Comparison of ENCODE assay signal across 1 cellular context in the genomic region with DNA sequence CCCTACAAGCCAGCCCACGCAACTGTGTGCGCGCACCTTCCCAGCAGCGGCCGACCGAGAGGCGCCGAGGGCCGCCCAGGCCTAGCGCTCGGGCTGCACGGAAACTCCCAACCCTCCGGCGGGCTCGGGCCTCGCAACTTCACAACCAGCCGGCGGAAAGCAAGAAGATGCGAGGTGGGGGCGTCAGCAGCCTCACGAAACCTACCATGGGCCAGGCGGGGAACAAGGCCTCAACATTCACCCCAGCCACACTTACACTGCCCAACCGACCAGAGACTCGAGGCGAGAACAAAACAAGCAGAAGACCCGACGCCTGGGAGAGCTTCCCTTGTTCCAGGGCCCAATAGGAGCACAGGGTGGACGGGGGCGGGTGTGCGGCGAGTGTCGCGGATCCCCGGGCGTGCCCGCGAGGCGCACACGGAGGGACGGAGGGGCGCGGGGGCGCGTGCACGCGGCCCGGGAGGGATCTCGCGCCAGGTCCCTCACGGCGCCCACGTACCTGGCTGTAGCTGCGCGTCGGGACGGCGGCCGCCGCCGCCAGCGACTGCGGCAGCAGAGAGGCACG.
TF ChIP-seq lines count a peak whose summit lies in the region.

No MANE protein-coding gene starts in this region.

TF ChIP-seq in HepG2, 621 proteins besides CTCF, POLR2A, EP300 and RAD21 (continued from another document):
- TF ChIP-seq YEATS2 (CRISPR knock-in tag; IDR thresholded peaks at IDR 0.05; ENCODE audit: borderline replicate concordance) (peak; percentile 45; the same call in 1 of the 2 replicates), NR2F1 (CRISPR knock-in tag; IDR thresholded peaks at IDR 0.05) (no peak), ZNF747 (CRISPR knock-in tag; IDR thresholded peaks at IDR 0.05; ENCODE audit: borderline replicate concordance) (0 out of 2 replicates have a peak, but pooled peaks have one; percentile 75), ZNF430 (CRISPR knock-in tag; IDR thresholded peaks at IDR 0.05) (no peak; the same call in 1 of the 2 replicates), ZMYM4 (CRISPR knock-in tag; IDR thresholded peaks at IDR 0.05) (peak; percentile 49; the same call in 1 of the 2 replicates), ARHGAP35 (CRISPR knock-in tag; IDR thresholded peaks at IDR 0.05; ENCODE audit: borderline replicate concordance) (0 out of 2 replicates have a peak, but pooled peaks have one; percentile 43), ZNF7 (CRISPR knock-in tag; IDR thresholded peaks at IDR 0.05) (no peak; the same call in 1 of the 2 replicates), KLF13 (CRISPR knock-in tag; IDR thresholded peaks at IDR 0.05) (no peak), MYPOP (CRISPR knock-in tag; IDR thresholded peaks at IDR 0.05) (peak; percentile 59; the same call in 1 of the 2 replicates), EED (CRISPR knock-in tag; IDR thresholded peaks at IDR 0.05) (no peak), MEF2D (CRISPR knock-in tag; IDR thresholded peaks at IDR 0.05) (0 out of 2 replicates have a peak, but pooled peaks have one; percentile 25), ZNF772 (CRISPR knock-in tag; IDR thresholded peaks at IDR 0.05) (peak; percentile 77; the same call in 1 of the 2 replicates), HOMEZ (CRISPR knock-in tag; IDR thresholded peaks at IDR 0.05; ENCODE audit: low read depth) (0 out of 2 replicates have a peak, but pooled peaks have one; percentile 23), ZNF207 (IDR thresholded peaks at IDR 0.05; ENCODE audit: borderline replicate concordance) (no peak), ZNF687 (CRISPR knock-in tag; IDR thresholded peaks at IDR 0.05) (peak; percentile 75), KLF6 (CRISPR knock-in tag; IDR thresholded peaks at IDR 0.05) (peak; percentile 25; the same call in 1 of the 2 replicates), RXRA (CRISPR knock-in tag; IDR thresholded peaks at IDR 0.05) (peak; percentile 23; the same call in 1 of the 2 replicates), NAIF1 (CRISPR knock-in tag; IDR thresholded peaks at IDR 0.05; ENCODE audit: borderline replicate concordance) (no peak), PAF1 (CRISPR knock-in tag; IDR thresholded peaks at IDR 0.05) (no peak), NFAT5 (CRISPR knock-in tag; IDR thresholded peaks at IDR 0.05) (no peak; the same call in 1 of the 2 replicates), SRY (CRISPR knock-in tag; IDR thresholded peaks at IDR 0.05) (0 out of 2 replicates have a peak, but pooled peaks have one; percentile 58), ZNF841 (CRISPR knock-in tag; IDR thresholded peaks at IDR 0.05; ENCODE audit: borderline replicate concordance) (no peak), ATF3 (CRISPR knock-in tag; IDR thresholded peaks at IDR 0.05) (0 out of 2 replicates have a peak, but pooled peaks have one; percentile 19), ZNF879 (CRISPR knock-in tag; IDR thresholded peaks at IDR 0.05) (0 out of 2 replicates have a peak, but pooled peaks have one; percentile 15), KDM2A (CRISPR knock-in tag; IDR thresholded peaks at IDR 0.05; ENCODE audit: borderline replicate concordance, low read depth) (peak; percentile 53), YY1 (IDR thresholded peaks at IDR 0.05; ENCODE audit: insufficient read depth, insufficient replicate concordance, low read depth, low read length) (no peak), ZNF792 (CRISPR knock-in tag; IDR thresholded peaks at IDR 0.05) (0 out of 2 replicates have a peak, but pooled peaks have one; percentile 61), ZNF451 (CRISPR knock-in tag; IDR thresholded peaks at IDR 0.05) (peak; percentile 64), ZSCAN9 (CRISPR knock-in tag; IDR thresholded peaks at IDR 0.05; ENCODE audit: borderline replicate concordance) (0 out of 2 replicates have a peak, but pooled peaks have one; percentile 43), ZSCAN21 (CRISPR knock-in tag; IDR thresholded peaks at IDR 0.05; ENCODE audit: borderline replicate concordance) (peak; percentile 85), MED8 (CRISPR knock-in tag; IDR thresholded peaks at IDR 0.05; ENCODE audit: insufficient replicate concordance) (no peak), FOXK1 (CRISPR knock-in tag; IDR thresholded peaks at IDR 0.05; ENCODE audit: borderline replicate concordance, low read depth) (peak; percentile 20; the same call in 1 of the 2 replicates), IRF2 (CRISPR knock-in tag; IDR thresholded peaks at IDR 0.05) (peak; percentile 56), MXD1 (CRISPR knock-in tag; IDR thresholded peaks at IDR 0.05) (peak; percentile 23; the same call in 1 of the 2 replicates), ZNF883 (CRISPR knock-in tag; IDR thresholded peaks at IDR 0.05; ENCODE audit: not compliant biosample characterization) (peak; percentile 23)
- TF ChIP-seq, protein P1, sequence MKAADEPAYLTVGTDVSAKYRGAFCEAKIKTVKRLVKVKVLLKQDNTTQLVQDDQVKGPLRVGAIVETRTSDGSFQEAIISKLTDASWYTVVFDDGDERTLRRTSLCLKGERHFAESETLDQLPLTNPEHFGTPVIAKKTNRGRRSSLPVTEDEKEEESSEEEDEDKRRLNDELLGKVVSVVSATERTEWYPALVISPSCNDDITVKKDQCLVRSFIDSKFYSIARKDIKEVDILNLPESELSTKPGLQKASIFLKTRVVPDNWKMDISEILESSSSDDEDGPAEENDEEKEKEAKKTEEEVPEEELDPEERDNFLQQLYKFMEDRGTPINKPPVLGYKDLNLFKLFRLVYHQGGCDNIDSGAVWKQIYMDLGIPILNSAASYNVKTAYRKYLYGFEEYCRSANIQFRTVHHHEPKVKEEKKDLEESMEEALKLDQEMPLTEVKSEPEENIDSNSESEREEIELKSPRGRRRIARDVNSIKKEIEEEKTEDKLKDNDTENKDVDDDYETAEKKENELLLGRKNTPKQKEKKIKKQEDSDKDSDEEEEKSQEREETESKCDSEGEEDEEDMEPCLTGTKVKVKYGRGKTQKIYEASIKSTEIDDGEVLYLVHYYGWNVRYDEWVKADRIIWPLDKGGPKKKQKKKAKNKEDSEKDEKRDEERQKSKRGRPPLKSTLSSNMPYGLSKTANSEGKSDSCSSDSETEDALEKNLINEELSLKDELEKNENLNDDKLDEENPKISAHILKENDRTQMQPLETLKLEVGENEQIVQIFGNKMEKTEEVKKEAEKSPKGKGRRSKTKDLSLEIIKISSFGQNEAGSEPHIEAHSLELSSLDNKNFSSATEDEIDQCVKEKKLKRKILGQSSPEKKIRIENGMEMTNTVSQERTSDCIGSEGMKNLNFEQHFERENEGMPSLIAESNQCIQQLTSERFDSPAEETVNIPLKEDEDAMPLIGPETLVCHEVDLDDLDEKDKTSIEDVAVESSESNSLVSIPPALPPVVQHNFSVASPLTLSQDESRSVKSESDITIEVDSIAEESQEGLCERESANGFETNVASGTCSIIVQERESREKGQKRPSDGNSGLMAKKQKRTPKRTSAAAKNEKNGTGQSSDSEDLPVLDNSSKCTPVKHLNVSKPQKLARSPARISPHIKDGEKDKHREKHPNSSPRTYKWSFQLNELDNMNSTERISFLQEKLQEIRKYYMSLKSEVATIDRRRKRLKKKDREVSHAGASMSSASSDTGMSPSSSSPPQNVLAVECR (CRISPR knock-in tag; IDR thresholded peaks at IDR 0.05; ENCODE audit: borderline replicate concordance), result peak; percentile 71
- TF ChIP-seq, protein P2, sequence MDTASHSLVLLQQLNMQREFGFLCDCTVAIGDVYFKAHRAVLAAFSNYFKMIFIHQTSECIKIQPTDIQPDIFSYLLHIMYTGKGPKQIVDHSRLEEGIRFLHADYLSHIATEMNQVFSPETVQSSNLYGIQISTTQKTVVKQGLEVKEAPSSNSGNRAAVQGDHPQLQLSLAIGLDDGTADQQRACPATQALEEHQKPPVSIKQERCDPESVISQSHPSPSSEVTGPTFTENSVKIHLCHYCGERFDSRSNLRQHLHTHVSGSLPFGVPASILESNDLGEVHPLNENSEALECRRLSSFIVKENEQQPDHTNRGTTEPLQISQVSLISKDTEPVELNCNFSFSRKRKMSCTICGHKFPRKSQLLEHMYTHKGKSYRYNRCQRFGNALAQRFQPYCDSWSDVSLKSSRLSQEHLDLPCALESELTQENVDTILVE (CRISPR knock-in tag; IDR thresholded peaks at IDR 0.05), result no peak
TF ChIP-seq in HepG2: peak in this region for 128.
